In the genomic region with DNA sequence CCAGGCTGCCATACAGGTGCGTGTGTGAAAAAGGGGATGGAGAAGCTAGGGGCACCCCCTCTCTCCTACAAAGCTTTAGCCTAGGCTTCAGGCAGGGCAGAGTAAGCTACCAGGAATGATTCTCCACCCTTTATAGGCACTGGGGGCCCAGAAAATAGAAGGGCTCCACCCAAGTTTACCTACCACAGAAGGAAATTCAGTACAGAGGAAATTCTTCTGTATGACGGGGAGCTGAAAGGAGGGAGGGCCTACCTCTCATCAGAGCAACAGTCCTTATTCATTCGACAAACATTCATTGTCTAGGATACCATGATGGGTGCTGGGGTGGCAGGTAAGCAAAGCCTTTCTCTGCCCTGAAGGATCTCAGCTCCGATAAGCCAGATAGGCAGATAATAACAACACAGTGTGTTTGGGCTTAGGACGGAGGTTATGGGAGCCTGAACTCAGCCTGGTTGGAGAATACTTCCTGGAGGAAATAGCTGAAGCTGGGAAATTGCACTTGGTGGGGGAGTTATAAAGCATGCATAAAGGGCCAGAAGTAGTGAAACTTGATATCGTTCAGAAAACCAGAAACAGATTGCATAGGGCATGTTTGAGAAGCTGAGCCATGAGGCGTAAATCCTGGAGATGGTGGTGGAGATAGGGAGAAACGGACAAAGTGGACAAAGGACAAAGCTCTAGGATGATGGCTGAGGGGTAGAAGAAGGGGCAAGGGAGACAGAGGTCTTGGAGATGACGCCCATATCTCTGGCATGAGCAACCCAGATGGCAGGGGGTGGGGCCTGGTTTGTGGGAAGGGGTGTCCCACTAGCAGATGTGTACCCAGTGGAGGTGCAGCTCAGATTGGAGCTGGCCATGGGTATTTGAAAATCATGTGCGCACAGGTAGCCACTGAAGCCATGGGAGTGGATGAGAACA, we compare ENCODE assay signal across 9 cellular contexts. TPM values are rescaled to one million over a fixed set of nuclear protein-coding genes. Genes with fewer than 3 reads are reported as not detected.
A peak's percentile ranks its signal among the peaks of the same experiment; 100 is the strongest.
DNase-seq lines count a peak whose midpoint lies in the region; ATAC-seq and TF ChIP-seq lines count a peak whose summit lies in the region.
"Had no signal": no experiment of that assay in that cellular context is flagged by ENCODE, and none has a peak within 500 bp of the region (broad histone marks: within the 10 kb centered on the region; RNA-seq: fewer than 3 reads in every experiment).

No MANE protein-coding gene starts in this region.

- H3K27ac ChIP-seq in VCaP (peak overlapping the region; percentile 98), urinary bladder (ENCODE audit: low read depth) (peak overlapping the region; percentile 3)

- no peak overlapping the region for H3K4me3 ChIP-seq in urinary bladder (ENCODE audit: low read depth, low read length)

- DNase-seq in SIG-M5 treated with dmso at 0.1 percent for 504 hours (lab: John Stamatoyannopoulos, UW; ENCODE audit: unreplicated experiment) (peak; percentile 33), SIG-M5 (lab: John Stamatoyannopoulos, UW) (no peak), iris pigment epithelial cell (ENCODE audit: low read depth) (peak; percentile 75), sciatic nerve (ENCODE audit: low spot score) (no peak), GM19240 (ENCODE audit: insufficient read length, low spot score) (no peak)
- DNase-seq: H7 had no signal

- WGBS in urinary bladder, result 64% methylated on average over 10 of the region's 10 CpGs

- TF ChIP-seq CTCF in VCaP (conservative IDR thresholded peaks at IDR 0.05), result no peak

- H3K36me3 ChIP-seq in urinary bladder (ENCODE audit: insufficient read depth), result no peaks in the 10 kb centered on the region

- intact Hi-C loops in sciatic nerve (cut with DNase I), result no loop called here

- ATAC-seq in sciatic nerve, result no peak
- ATAC-seq in GM19328 (IDR thresholded peaks at IDR 0.05; ENCODE audit: unreplicated experiment), result no peak

- no peaks in the 10 kb centered on the region for H3K4me1 ChIP-seq in urinary bladder (ENCODE audit: insufficient read depth)

RNA-seq across cellular contexts. Expression of a gene that starts 5.3 kb away (rescaled TPM):
- total RNA-seq in urinary bladder (not detected), sciatic nerve (not detected)
- not detected for polyA plus RNA-seq in urinary bladder
- total RNA-seq: H7 had no signal

RNA-seq across cellular contexts. Expression of a gene that starts 6.7 kb away (rescaled TPM):
- total RNA-seq in urinary bladder (7.9 TPM), sciatic nerve (4.2 TPM)
- polyA plus RNA-seq in urinary bladder, result 56.5 TPM
- total RNA-seq: H7 had no signal

RNA-seq across cellular contexts. Expression of a gene that starts 16.6 kb away (rescaled TPM):
- total RNA-seq in urinary bladder (20.0 TPM), sciatic nerve (87.2 TPM)
- 41.0 TPM for polyA plus RNA-seq in urinary bladder

RNA-seq across cellular contexts. Expression of a gene that starts 21.5 kb away (rescaled TPM):
- total RNA-seq in urinary bladder (3.6 TPM), sciatic nerve (16.1 TPM)
- polyA plus RNA-seq in urinary bladder, result 6.0 TPM

RNA-seq across cellular contexts. Expression of a gene that starts 49.2 kb away (rescaled TPM):
- total RNA-seq in urinary bladder (16.2 TPM), sciatic nerve (53.5 TPM)
- 24.7 TPM for polyA plus RNA-seq in urinary bladder

Comparison
In these comparisons a context has a peak if more than half of its experiments do, and no peak if none do; other contexts are left out.
1. DNase-seq: peak in SIG-M5 treated with dmso at 0.1 percent for 504 hours (single experiment) and iris pigment epithelial cell (single experiment); none in SIG-M5 (single experiment), sciatic nerve (single experiment) and GM19240 (single experiment).